ENCODE assay signal across 15 cellular contexts in genomic region chr18:26723986-26724385, GRCh38.
"Had no signal": no experiment of that assay in that cellular context is flagged by ENCODE, and none has a peak within 500 bp of the region (broad histone marks: within the 10 kb centered on the region; RNA-seq: fewer than 3 reads in every experiment).

No MANE protein-coding gene starts in this region.

- FAIRE-seq: TTC549 had no signal

- ATAC-seq: activated CD8-positive, alpha-beta T cell treated with anti-CD3 and anti-CD28 coated beads for 36 hours; body of pancreas; sciatic nerve had no signal

- H3K9me3 ChIP-seq: body of pancreas, prostate gland, suprapubic skin had no signal

- DNase-seq: activated B cell treated with CpG ODN at 0.5 μM for 24 hours; activated CD4-positive, alpha-beta T cell treated with anti-CD3 and anti-CD28 coated beads for 48 hours; activated CD8-positive, alpha-beta T cell treated with anti-CD3 and anti-CD28 coated beads for 36 hours; activated gamma-delta T cell treated with Interleukin-2 at 50 U/mL for 16 hours; amniotic stem cell; body of pancreas; effector CD4-positive, alpha-beta T cell; foreskin melanocyte; kidney glomerular epithelial cell; T-helper 2 cell had no signal

- H3K4me1 ChIP-seq: body of pancreas, prostate gland, suprapubic skin had no signal

- H3K27me3 ChIP-seq: body of pancreas, suprapubic skin had no signal

- H3K4me3 ChIP-seq: body of pancreas, coronary artery, prostate gland, suprapubic skin had no signal

- H3K27ac ChIP-seq: body of pancreas, coronary artery, prostate gland, suprapubic skin had no signal

- H3K36me3 ChIP-seq: prostate gland, suprapubic skin had no signal
